ENCODE assay signal across 16 cellular contexts in the genomic region with DNA sequence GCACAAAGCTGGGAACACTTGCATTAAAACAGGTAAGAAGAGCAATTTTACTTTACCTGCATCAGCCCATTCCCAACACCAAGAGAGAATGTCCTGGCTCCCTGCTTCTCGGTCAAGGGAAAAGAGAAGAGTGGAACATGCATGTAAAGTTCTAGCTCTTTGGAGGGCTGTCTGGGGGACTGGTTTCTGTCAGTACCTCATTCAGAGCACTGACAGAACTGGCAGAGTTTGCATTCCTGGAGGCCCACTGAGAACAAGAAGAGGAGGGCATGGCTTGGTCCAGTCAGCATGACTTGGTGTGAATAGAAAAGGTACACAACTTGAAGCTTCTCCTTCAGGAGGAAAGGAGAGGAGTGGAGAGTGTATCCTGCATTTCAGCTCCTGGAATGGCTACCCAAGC.
DNase-seq lines count a peak whose midpoint lies in the region; ATAC-seq and TF ChIP-seq lines count a peak whose summit lies in the region.
"Had no signal": no experiment of that assay in that cellular context is flagged by ENCODE, and none has a peak within 500 bp of the region (broad histone marks: within the 10 kb centered on the region; RNA-seq: fewer than 3 reads in every experiment).

No MANE protein-coding gene starts in this region.

- intact Hi-C loops in left ventricle myocardium superior (cut with micrococcal nuclease) (no loop called here), right cardiac atrium (cut with DNase I) (no loop called here)

- H3K79me2 ChIP-seq in smooth muscle cell (ENCODE audit: low read depth) = no peaks in the 10 kb centered on the region

- H3K27ac ChIP-seq in right cardiac atrium (ENCODE audit: low read length) (no peak overlapping the region), smooth muscle cell (ENCODE audit: low read depth) (no peak overlapping the region)

- no peaks in the 10 kb centered on the region for H3K36me3 ChIP-seq in smooth muscle cell (ENCODE audit: low read depth)

- 77% methylated on average over 1 of the region's 1 CpG for WGBS in right cardiac atrium
- WGBS in smooth muscle cell (ENCODE audit: low lambda C conversion rate) = 26% methylated on average over 1 of the region's 1 CpG

- ATAC-seq in left ventricle myocardium superior (peak; percentile 43), right cardiac atrium (no peak), HG03139 (IDR thresholded peaks at IDR 0.05; ENCODE audit: unreplicated experiment) (no peak)

- H3F3A ChIP-seq in smooth muscle cell (ENCODE audit: low read depth) = no peaks in the 10 kb centered on the region

- no peak for TF ChIP-seq CTCF in smooth muscle cell (IDR thresholded peaks at IDR 0.05; ENCODE audit: borderline replicate concordance, insufficient read depth, poor library complexity, severe bottlenecking)

- H3K9me3 ChIP-seq in right cardiac atrium (ENCODE audit: control insufficient read depth, low read length) (no peaks in the 10 kb centered on the region), smooth muscle cell (replicated peaks; ENCODE audit: low read depth) (no peaks in the 10 kb centered on the region)

- DNase-seq in left ventricle myocardium superior = no peak
- no peak for DNase-seq in right cardiac atrium
- peak; percentile 69 for DNase-seq in islet precursor cell
- DNase-seq in smooth muscle cell (lab: John Stamatoyannopoulos, UW; ENCODE audit: unreplicated experiment) = no peak
- DNase-seq in stimulated activated CD4-positive, alpha-beta T cell treated with anti-CD3 and anti-CD28 coated beads, Interleukin-4, amount 100 ng/mL, for 4 hours = no peak
- DNase-seq: C1 segment of cervical spinal cord; Calu3; CD4-positive, alpha-beta memory T cell; COR-L47; DMS53; DMS79 treated with DMSO at 0.1 percent for 48 hours; GF-D8; GOT3; H7; HCEC 1CT had no signal

- no peaks in the 10 kb centered on the region for H3K4me1 ChIP-seq in right cardiac atrium (ENCODE audit: control insufficient read depth, insufficient read depth, low read length)
- no peaks in the 10 kb centered on the region for H3K4me1 ChIP-seq in smooth muscle cell (ENCODE audit: low read depth)

- H3K4me3 ChIP-seq in right cardiac atrium (ENCODE audit: low read length) (no peak overlapping the region), smooth muscle cell (no peak overlapping the region)

- no peak overlapping the region for H3K4me2 ChIP-seq in smooth muscle cell

- H4K20me1 ChIP-seq in smooth muscle cell (ENCODE audit: low read depth) = no peaks in the 10 kb centered on the region

- no peaks in the 10 kb centered on the region for H3K27me3 ChIP-seq in right cardiac atrium (ENCODE audit: control insufficient read depth, insufficient read depth)
- no peaks in the 10 kb centered on the region for H3K27me3 ChIP-seq in smooth muscle cell (ENCODE audit: low read depth)

- no peak overlapping the region for H3K9ac ChIP-seq in smooth muscle cell (ENCODE audit: low read depth)

- peak overlapping the region; percentile 35 for H2AFZ ChIP-seq in smooth muscle cell (ENCODE audit: low read depth)
